16 cellular contexts compared by ENCODE assay signal in the genomic region with DNA sequence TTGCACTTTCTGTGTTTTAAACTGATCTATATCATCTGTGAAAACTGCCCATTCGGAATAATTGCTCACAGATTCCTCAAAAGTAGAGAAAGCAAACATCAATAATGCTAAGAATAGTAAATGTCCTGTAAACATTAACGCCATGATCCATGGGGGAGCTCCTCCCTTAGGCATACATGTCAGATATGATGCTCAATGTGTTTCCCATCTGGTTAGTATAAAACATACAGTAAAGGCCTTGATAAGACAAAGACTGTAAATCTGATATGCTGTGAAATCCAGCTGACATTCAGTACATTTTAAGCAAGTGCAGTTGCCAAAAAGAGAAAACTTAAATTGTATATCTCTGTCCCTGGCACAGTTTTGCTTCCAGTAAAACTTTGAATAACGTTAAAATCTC. TPM values are rescaled to one million over a fixed set of nuclear protein-coding genes. Genes with fewer than 3 reads are reported as not detected.
DNase-seq lines count a peak whose midpoint lies in the region; ATAC-seq and TF ChIP-seq lines count a peak whose summit lies in the region.
"Had no signal": no experiment of that assay in that cellular context is flagged by ENCODE, and none has a peak within 500 bp of the region (broad histone marks: within the 10 kb centered on the region; RNA-seq: fewer than 3 reads in every experiment).

No MANE protein-coding gene starts in this region.

- POLR2A ChIA-PET in WTC11 (lab: Charles Lee): no interaction called here
- POLR2A ChIA-PET in naive thymus-derived CD4-positive, alpha-beta T cell (lab: Charles Lee): no interaction called here

- no peak overlapping the region for H3K27ac Mint-ChIP-seq in WTC11
- peak overlapping the region in 1 of 9 donors; percentile 27 for H3K27ac Mint-ChIP-seq in naive thymus-derived CD4-positive, alpha-beta T cell
- H3K27ac Mint-ChIP-seq: activated T-helper 1 cell treated with anti-CD3 and anti-CD28 coated beads, Interleukin-12 subunit alpha, Interleukin-12 subunit beta, Interleukin-2, Interleukin-4 antibody, amounts not matched to agents 30 ng/mL and 10 ng/mL and 1 ng/mL, durations not matched to agents 14 hours and 24 hours and 36 hours had no signal

- intact Hi-C loops in naive thymus-derived CD4-positive, alpha-beta T cell (cut with micrococcal nuclease): no loop called here

- 0 out of 2 replicates have a peak overlapping the region, but pooled peaks have one; percentile 90 for H3K9ac ChIP-seq in ES-I3 (ENCODE audit: low read depth, low read length)

- H3K4me3 ChIP-seq in fibroblast of the aortic adventitia (ENCODE audit: low read depth, low read length) (peak overlapping the region; percentile 90), skeletal muscle cell (ENCODE audit: low read depth, low read length) (peak overlapping the region; percentile 93)
- H3K4me3 ChIP-seq in naive thymus-derived CD4-positive, alpha-beta T cell (ENCODE audit: low read length): no peak overlapping the region

- no peaks in the 10 kb centered on the region for H3K27me3 ChIP-seq in naive thymus-derived CD4-positive, alpha-beta T cell (ENCODE audit: control insufficient read depth in 2 of 2, insufficient read depth in 2 of 2, low read length in 2 of 2)

- peaks cover 16% of the 10 kb centered on the region; the same call in 1 of the 2 replicates for H3K36me3 ChIP-seq in ES-I3 (ENCODE audit: insufficient read depth, low read length)
- H3K36me3 ChIP-seq in naive thymus-derived CD4-positive, alpha-beta T cell (ENCODE audit: control insufficient read depth in 2 of 3, insufficient read depth in 3 of 3, low read length in 3 of 3): no peaks in the 10 kb centered on the region

- CTCF ChIA-PET in WTC11 (lab: Charles Lee): interaction anchor here (1.2 kb wide), 1 partner anchor 299 kb away, joined by 3 read pairs; no protein-coding TSS in a partner anchor
- CTCF ChIA-PET in naive thymus-derived CD4-positive, alpha-beta T cell (lab: Charles Lee): no interaction called here

- H3K36me3 Mint-ChIP-seq in WTC11: peaks cover 56% of the 10 kb centered on the region
- H3K36me3 Mint-ChIP-seq in naive thymus-derived CD4-positive, alpha-beta T cell: no peaks in the 10 kb centered on the region

- H3K9me3 Mint-ChIP-seq in WTC11: no peaks in the 10 kb centered on the region
- no peaks in the 10 kb centered on the region for H3K9me3 Mint-ChIP-seq in naive thymus-derived CD4-positive, alpha-beta T cell
- H3K9me3 Mint-ChIP-seq: activated T-helper 1 cell treated with anti-CD3 and anti-CD28 coated beads, Interleukin-12 subunit alpha, Interleukin-12 subunit beta, Interleukin-2, Interleukin-4 antibody, amounts not matched to agents 30 ng/mL and 10 ng/mL and 1 ng/mL, durations not matched to agents 14 hours and 24 hours and 36 hours had no signal

- peak overlapping the region; percentile 94 for H3K4me3 Mint-ChIP-seq in WTC11
- peak overlapping the region in 3 of 10 donors; percentile 49 to 96 (median 93) for H3K4me3 Mint-ChIP-seq in naive thymus-derived CD4-positive, alpha-beta T cell

- H3K9me3 ChIP-seq in ES-I3 (ENCODE audit: control insufficient read depth, insufficient read depth, low read length): no peaks in the 10 kb centered on the region; the same call in 1 of the 2 replicates
- no peaks in the 10 kb centered on the region for H3K9me3 ChIP-seq in naive thymus-derived CD4-positive, alpha-beta T cell (ENCODE audit: control insufficient read depth in 2 of 3, low read length in 3 of 3)
- H3K9me3 ChIP-seq: HAP-1 had no signal

- DNase-seq in WTC11 (ENCODE audit: low spot score): no peak
- peak; percentile 31 for DNase-seq in fibroblast of the aortic adventitia (ENCODE audit: low read depth)
- DNase-seq in skeletal muscle cell (ENCODE audit: low read depth): no peak
- no peak for DNase-seq in naive thymus-derived CD4-positive, alpha-beta T cell
- no peak for DNase-seq in A172 (ENCODE audit: low spot score)
- DNase-seq: activated CD4-positive, alpha-beta T cell treated with anti-CD3 and anti-CD28 coated beads, Interleukin-2, amount 50 U/mL, for 1 hour; MV-4-11; NCI-H226; PC-9; right cardiac atrium; stimulated activated naive CD4-positive, alpha-beta T cell treated with Interleukin-2 at 50 U/mL for 16 hours had no signal

- TF ChIP-seq CTCF in WTC11 (IDR thresholded peaks at IDR 0.05): no peak
- TF ChIP-seq CTCF in fibroblast of the aortic adventitia (IDR thresholded peaks at IDR 0.05; ENCODE audit: insufficient read depth, low read length): no peak

- ATAC-seq in WTC11 (no peak), HG03159 (IDR thresholded peaks at IDR 0.05; ENCODE audit: unreplicated experiment) (no peak)
- no peak for ATAC-seq in naive thymus-derived CD4-positive, alpha-beta T cell
- ATAC-seq: right cardiac atrium had no signal

- no peaks in the 10 kb centered on the region for H3K27me3 Mint-ChIP-seq in WTC11 (ENCODE audit: low read depth)
- peaks cover 0 to 52% (median 0%) of the 10 kb centered on the region in 5 donors for H3K27me3 Mint-ChIP-seq in naive thymus-derived CD4-positive, alpha-beta T cell

- H3K4me1 Mint-ChIP-seq in WTC11: peaks cover 68% of the 10 kb centered on the region
- H3K4me1 Mint-ChIP-seq in naive thymus-derived CD4-positive, alpha-beta T cell: peaks cover 16 to 34% (median 31%) of the 10 kb centered on the region in 7 donors

- no peak overlapping the region for H3K27ac ChIP-seq in naive thymus-derived CD4-positive, alpha-beta T cell (ENCODE audit: low read depth, low read length)
- H3K27ac ChIP-seq: PC-9 had no signal

- H3K4me1 ChIP-seq in ES-I3 (ENCODE audit: insufficient read depth, low read length): peaks cover 21% of the 10 kb centered on the region
- H3K4me1 ChIP-seq in naive thymus-derived CD4-positive, alpha-beta T cell (ENCODE audit: control insufficient read depth in 2 of 2, insufficient read depth in 2 of 2, low read length in 2 of 2): peaks cover 11 to 14% of the 10 kb centered on the region in 2 donors

TF ChIP-seq in WTC11, 78 proteins besides CTCF, POLR2A, EP300 and RAD21:
- TF ChIP-seq GABPB1 (CRISPR knock-in tag; IDR thresholded peaks at IDR 0.05) (no peak), JUN (CRISPR knock-in tag; IDR thresholded peaks at IDR 0.05) (no peak), ZNF232 (CRISPR knock-in tag; IDR thresholded peaks at IDR 0.05) (no peak)

RNA-seq across cellular contexts. Expression of gene DSEL, which starts 2.1 kb away (rescaled TPM):
- 29.3 to 33.4 TPM (median 30.1 TPM) in 3 replicates for total RNA-seq in WTC11 (2021)
- 18.5 and 108 TPM in 2 replicates for total RNA-seq in fibroblast of the aortic adventitia (ENCODE audit: low replicate concordance)
- total RNA-seq in naive thymus-derived CD4-positive, alpha-beta T cell: 1 to 10 TPM in 2 of 5 experiments, under 1 TPM in 2, not detected in 1; 0.54 to 1.1 (median 1.0) TPM
- polyA plus RNA-seq in naive thymus-derived CD4-positive, alpha-beta T cell: under 1 TPM; 0.23 to 0.33 TPM
- total RNA-seq in A172 (2014; rRNA removed; shearing (Covaris generic)): 5.9 and 6.8 TPM in 2 replicates
- total RNA-seq: T-helper 1 cell treated with Interleukin-12 subunit alpha and Interleukin-12 subunit beta and Interleukin-4 antibody, amounts not matched to agents 30 ng/mL and 1 ng/mL, for 36 hours had no signal
